In the genomic region with DNA sequence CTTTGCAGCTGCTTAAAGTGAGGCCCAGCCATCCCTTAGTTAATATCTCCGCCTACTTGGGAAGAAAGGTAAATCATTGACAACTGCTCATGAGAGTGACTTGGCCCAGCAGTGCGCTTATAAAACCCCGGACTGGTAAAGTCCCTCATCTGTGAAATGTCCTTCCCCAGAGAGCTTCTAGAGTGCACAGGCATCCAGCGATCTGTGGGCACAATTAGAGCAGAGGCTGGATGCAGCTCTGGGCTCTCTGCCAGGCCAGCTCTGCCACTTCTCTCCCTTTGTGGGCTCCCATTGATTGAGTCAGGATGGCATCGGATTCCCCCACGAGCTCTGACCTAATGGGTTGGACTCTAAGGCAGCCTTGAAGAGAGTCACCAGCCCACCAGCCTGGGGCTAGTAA, we compare ENCODE assay signal across 14 cellular contexts.
DNase-seq lines count a peak whose midpoint lies in the region; ATAC-seq and TF ChIP-seq lines count a peak whose summit lies in the region.
"Had no signal": no experiment of that assay in that cellular context is flagged by ENCODE, and none has a peak within 500 bp of the region (broad histone marks: within the 10 kb centered on the region; RNA-seq: fewer than 3 reads in every experiment).

No MANE protein-coding gene starts in this region.

- no peaks in the 10 kb centered on the region for H3K27me3 ChIP-seq in endodermal cell (ENCODE audit: control insufficient read depth, insufficient read depth, low read length, poor library complexity, severe bottlenecking)
- no peaks in the 10 kb centered on the region for H3K27me3 ChIP-seq in CD8-positive, alpha-beta T cell (ENCODE audit: insufficient read depth, low read length)

- no peaks in the 10 kb centered on the region for H3K4me1 Mint-ChIP-seq in endodermal cell
- no peaks in the 10 kb centered on the region for H3K4me1 Mint-ChIP-seq in CD8-positive, alpha-beta T cell (ENCODE audit: low read depth)

- no peaks in the 10 kb centered on the region for H3K27me3 Mint-ChIP-seq in endodermal cell (ENCODE audit: insufficient read depth)
- peaks cover 25% of the 10 kb centered on the region for H3K27me3 Mint-ChIP-seq in CD8-positive, alpha-beta T cell (ENCODE audit: low read depth)
- H3K27me3 Mint-ChIP-seq: type B pancreatic cell had no signal

- ATAC-seq in CD8-positive, alpha-beta T cell: no peak
- ATAC-seq: activated CD8-positive, alpha-beta T cell treated with anti-CD3 and anti-CD28 coated beads for 36 hours; right cardiac atrium had no signal

- intact Hi-C loops in CD8-positive, alpha-beta T cell (cut with DNase I, micrococcal nuclease): no loop called here

- no peak for TF ChIP-seq CTCF in endodermal cell (conservative IDR thresholded peaks at IDR 0.05)
- TF ChIP-seq CTCF in CD8-positive, alpha-beta T cell (IDR thresholded peaks at IDR 0.05): no peak

- H3K36me3 ChIP-seq in endodermal cell (ENCODE audit: control insufficient read depth, insufficient read depth, low read length): no peaks in the 10 kb centered on the region
- no peaks in the 10 kb centered on the region for H3K36me3 ChIP-seq in CD8-positive, alpha-beta T cell (ENCODE audit: insufficient read depth, low read length)

- CTCF ChIA-PET in CD8-positive, alpha-beta T cell (lab: Charles Lee): no interaction called here

- 84 to 96% methylated on average over 5 to 6 of the region's 6 CpGs for WGBS in endodermal cell (ENCODE audit: insufficient coverage in 1 of 2, insufficient read length in 1 of 2), 2 experiments

- H3K4me3 Mint-ChIP-seq in endodermal cell: no peak overlapping the region
- no peak overlapping the region for H3K4me3 Mint-ChIP-seq in CD8-positive, alpha-beta T cell
- H3K4me3 Mint-ChIP-seq: activated CD8-positive, alpha-beta T cell treated with anti-CD3 and anti-CD28 coated beads for 36 hours; T-helper 2 cell treated with Interferon-gamma antibody and Interleukin-4, amounts not matched to agents 5 μg/mL and 100 μg/mL, for 36 hours had no signal

- no peaks in the 10 kb centered on the region for H3K36me3 Mint-ChIP-seq in endodermal cell (ENCODE audit: low read depth)
- no peaks in the 10 kb centered on the region for H3K36me3 Mint-ChIP-seq in CD8-positive, alpha-beta T cell
- H3K36me3 Mint-ChIP-seq: type B pancreatic cell had no signal

- H3K9me3 Mint-ChIP-seq in endodermal cell: peaks cover 8% of the 10 kb centered on the region
- H3K9me3 Mint-ChIP-seq in CD8-positive, alpha-beta T cell: peaks cover 5% of the 10 kb centered on the region
- H3K9me3 Mint-ChIP-seq: type B pancreatic cell had no signal

- H3K27ac Mint-ChIP-seq in endodermal cell: no peak overlapping the region
- no peak overlapping the region for H3K27ac Mint-ChIP-seq in CD8-positive, alpha-beta T cell
- H3K27ac Mint-ChIP-seq: activated CD8-positive, alpha-beta T cell treated with anti-CD3 and anti-CD28 coated beads for 36 hours; T-helper 2 cell treated with Interferon-gamma antibody and Interleukin-4, amounts not matched to agents 5 μg/mL and 100 μg/mL, for 36 hours; type B pancreatic cell had no signal

- no peak overlapping the region for H3K9ac ChIP-seq in endodermal cell (ENCODE audit: extremely low read depth, low read length, poor library complexity, severe bottlenecking)

- H3K27ac ChIP-seq in endodermal cell (ENCODE audit: low read depth, low read length): no peak overlapping the region
- H3K27ac ChIP-seq in CD8-positive, alpha-beta T cell (ENCODE audit: low read depth, low read length): no peak overlapping the region

- H3K9me3 ChIP-seq in endodermal cell (ENCODE audit: control insufficient read depth, low read length): no peaks in the 10 kb centered on the region
- H3K9me3 ChIP-seq in CD8-positive, alpha-beta T cell (ENCODE audit: low read length): no peaks in the 10 kb centered on the region

- DNase-seq in NCI-H1417 (lab: John Stamatoyannopoulos, UW) (peak in 2 of 3 experiments; percentile 40 to 53), NCI-H1417 treated with DMSO at 0.1 percent for 48 hours (lab: John Stamatoyannopoulos, UW) (no peak), NCI-H1694 (lab: John Stamatoyannopoulos, UW) (peak; percentile 88), endodermal cell (peak; percentile 23), pons (ENCODE audit: low spot score) (peak; percentile 71), HCEC 1CT (no peak), G401 (ENCODE audit: low spot score) (no peak)
- no peak for DNase-seq in CD8-positive, alpha-beta T cell
- DNase-seq: activated CD8-positive, alpha-beta T cell treated with anti-CD3 and anti-CD28 coated beads for 36 hours; activated naive CD4-positive, alpha-beta T cell treated with anti-CD3 and anti-CD28 coated beads, Interleukin-2, amount 50 U/mL, for 16 hours; erythroblast; right cardiac atrium had no signal

- in situ Hi-C loops in G401 (cut with HindIII; ENCODE audit: low sequenced_read_pairs): no loop called here

- no peak overlapping the region for H3K4me3 ChIP-seq in endodermal cell (ENCODE audit: low read length)
- no peak overlapping the region for H3K4me3 ChIP-seq in CD8-positive, alpha-beta T cell (ENCODE audit: low read depth, low read length)

- no peaks in the 10 kb centered on the region for H3K4me1 ChIP-seq in endodermal cell (ENCODE audit: control insufficient read depth, insufficient read depth, low read length)
- no peaks in the 10 kb centered on the region for H3K4me1 ChIP-seq in CD8-positive, alpha-beta T cell (ENCODE audit: insufficient read depth, low read length)

- POLR2A ChIA-PET in CD8-positive, alpha-beta T cell (lab: Charles Lee): no interaction called here

Comparison
In these comparisons a context has a peak if more than half of its experiments do, and no peak if none do; other contexts are left out.
1. DNase-seq: peak in NCI-H1417 (2 of 3), NCI-H1694 (single experiment), endodermal cell (single experiment) and pons (single experiment); none in NCI-H1417 treated with DMSO at 0.1 percent for 48 hours (single experiment), HCEC 1CT (single experiment), CD8-positive, alpha-beta T cell (0 of 7) and G401 (single experiment).